25 cellular contexts compared by ENCODE assay signal in the genomic region with DNA sequence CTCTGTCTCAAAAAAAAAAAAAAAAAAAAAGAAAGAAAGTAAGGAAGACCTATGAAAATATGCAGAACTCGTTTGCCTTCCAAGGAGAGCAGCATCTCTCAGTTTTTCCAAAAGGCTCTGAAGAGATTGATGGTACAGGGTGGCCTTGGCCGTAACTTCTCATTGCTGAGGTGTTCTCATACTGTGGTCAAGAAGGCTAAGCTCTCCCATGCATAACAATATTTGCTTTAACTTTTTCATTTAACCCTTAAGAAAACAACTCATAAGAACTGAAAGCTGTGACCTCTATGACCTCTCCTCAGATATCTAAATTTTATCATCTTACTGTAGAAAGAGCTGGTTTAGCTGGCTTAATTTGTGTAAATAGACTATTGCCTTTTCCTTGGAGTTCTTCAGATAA. TPM values are rescaled to one million over a fixed set of nuclear protein-coding genes. Genes with fewer than 3 reads are reported as not detected.
DNase-seq lines count a peak whose midpoint lies in the region; ATAC-seq, FAIRE-seq and TF ChIP-seq lines count a peak whose summit lies in the region.
"Had no signal": no experiment of that assay in that cellular context is flagged by ENCODE, and none has a peak within 500 bp of the region (broad histone marks: within the 10 kb centered on the region; RNA-seq: fewer than 3 reads in every experiment).

No MANE protein-coding gene starts in this region.

- in situ Hi-C loops in GM12878 (cut with MboI): no loop called here

- H2AFZ ChIP-seq in GM12878 (ENCODE audit: control insufficient read depth, low read depth, low read length): no peak overlapping the region

- CTCF ChIA-PET in GM12878 (lab: Yijun Ruan, JAX): no interaction called here

- peak overlapping the region; percentile 59 for H3K4me2 ChIP-seq in GM12878 (ENCODE audit: control insufficient read depth, insufficient read depth)
- H3K4me2 ChIP-seq: BLaER1, SK-N-SH had no signal

- no peaks in the 10 kb centered on the region for H3K36me3 ChIP-seq in GM12878 (ENCODE audit: control insufficient read depth in 2 of 2, insufficient read depth in 2 of 2, low read length in 1 of 2)
- H3K36me3 ChIP-seq: BLaER1 had no signal

- H3K9me3 ChIP-seq in GM12878 (replicated peaks; ENCODE audit: control insufficient read depth, insufficient read depth, low read length): no peaks in the 10 kb centered on the region
- H3K9me3 ChIP-seq: BLaER1, SK-N-SH had no signal

- no peak overlapping the region for H3K9ac ChIP-seq in GM12878 (ENCODE audit: control insufficient read depth, insufficient read depth, low read length)
- H3K9ac ChIP-seq: BLaER1, SK-N-SH had no signal

- no TSS peak for BruUV-seq in GM12878 (replicated peaks; lab: Mats Ljungman, UMichigan)

- 0% methylated on average over 2 of the region's 2 CpGs for WGBS in GM12878 (ENCODE audit: insufficient coverage, insufficient replicate concordance, low lambda C conversion rate, missing lambda C conversion rate)

- DNase-seq in GM12865 (ENCODE audit: low read depth) (peak; percentile 62), GM12878 (ENCODE audit: low read depth, low spot score) (no peak), OCI-M1 (lab: John Stamatoyannopoulos, UW) (no peak), NK-92 (lab: John Stamatoyannopoulos, UW; ENCODE audit: unreplicated experiment) (no peak)
- no peak for DNase-seq in stimulated activated CD4-positive, alpha-beta T cell treated with anti-CD3 and anti-CD28 coated beads, Interleukin-15, amount 100 ng/mL, for 24 hours
- DNase-seq: ACHN; CD4-positive, alpha-beta T cell; COR-L47; DMS79 treated with DMSO at 0.1 percent for 48 hours; KG1; NCI-H1105 treated with DMSO at 0.1 percent for 48 hours; NCI-H1694; NCI-H2081 treated with DMSO at 0.1 percent for 48 hours; NCI-H446 treated with DMSO at 0.1 percent for 48 hours; NCI-H526 treated with DMSO at 0.1 percent for 48 hours; SHP77 treated with DMSO at 0.1 percent for 48 hours; SK-N-SH; T-helper 2 cell had no signal

- no peaks in the 10 kb centered on the region for H3K27me3 ChIP-seq in GM12878 (replicated peaks in 1 of 2; ENCODE audit: control insufficient read depth in 2 of 2, insufficient read depth in 2 of 2, low read length in 1 of 2)
- H3K27me3 ChIP-seq: BLaER1 had no signal

- peaks cover 9% of the 10 kb centered on the region for H3K4me1 ChIP-seq in GM12878 (ENCODE audit: control insufficient read depth, insufficient read depth, low read length)
- H3K4me1 ChIP-seq: BLaER1 had no signal

- H3K79me2 ChIP-seq in GM12878 (ENCODE audit: control insufficient read depth, insufficient read depth, low read length): no peaks in the 10 kb centered on the region

- peak; percentile 62 for FAIRE-seq in GM12878 (lab: Jason Lieb, UNC)
- FAIRE-seq: GM12891 had no signal

- TF ChIP-seq CTCF in GM12865 (IDR thresholded peaks at IDR 0.05; ENCODE audit: insufficient read depth, low read depth, low read length, missing control alignments) (no peak), GM12878 (IDR thresholded peaks at IDR 0.05 in 2 of 3, conservative IDR thresholded peaks at IDR 0.05 in 1 of 3; ENCODE audit: control insufficient read depth in 2 of 3, extremely low read depth in 1 of 3, insufficient read depth in 1 of 3, low read depth in 3 of 3, low read length in 3 of 3) (no peak)

- ATAC-seq in GM18870 (IDR thresholded peaks at IDR 0.05; ENCODE audit: unreplicated experiment) (peak; percentile 70), HG02938 (IDR thresholded peaks at IDR 0.05; ENCODE audit: unreplicated experiment) (peak; percentile 51), GM12878 (no peak), HG03159 (IDR thresholded peaks at IDR 0.05; ENCODE audit: unreplicated experiment) (no peak)

- POLR2A ChIA-PET in GM12878 (lab: Charles Lee): no interaction called here

- intact Hi-C loops in GM12878 (cut with micrococcal nuclease; ENCODE audit: unreplicated experiment): no loop called here

- H3K27ac ChIP-seq in GM12878 (ENCODE audit: control insufficient read depth, insufficient read depth): no peak overlapping the region
- H3K27ac ChIP-seq: 22Rv1, BLaER1, RWPE1 had no signal

- TF ChIP-seq RAD21 in GM12878 (IDR thresholded peaks at IDR 0.05; ENCODE audit: insufficient read depth, low read depth, low read length): no peak

- TF ChIP-seq POLR2A in GM12878 (IDR thresholded peaks at IDR 0.05; ENCODE audit: low read depth, low read length): no peak

- SMC1A ChIA-PET in GM12878 (lab: Charles Lee; ENCODE audit: uncharacterized antibody, unreplicated experiment): no interaction called here

- RAD21 ChIA-PET in GM12878 (lab: Charles Lee; ENCODE audit: unreplicated experiment): interaction anchor here (0.7 kb wide), 1 partner anchor 572 kb away, joined by 4 read pairs; no protein-coding TSS in a partner anchor

- H3K4me3 ChIP-seq in GM12865 (ENCODE audit: low read depth, low read length): no peak overlapping the region
- no peak overlapping the region for H3K4me3 ChIP-seq in GM12878
- H3K4me3 ChIP-seq: BLaER1 had no signal

- no peak for TF ChIP-seq EP300 in GM12878 (IDR thresholded peaks at IDR 0.05; ENCODE audit: borderline replicate concordance in 1 of 2, control insufficient read depth in 1 of 2, low read depth in 2 of 2, low read length in 2 of 2)

- no peaks in the 10 kb centered on the region for H4K20me1 ChIP-seq in GM12878 (ENCODE audit: control insufficient read depth, insufficient read depth)
- H4K20me1 ChIP-seq: BLaER1 had no signal

TF ChIP-seq in GM12878, 131 proteins besides CTCF, POLR2A, EP300 and RAD21 (continues in another document):
- TF ChIP-seq RFX5 (IDR thresholded peaks at IDR 0.05; ENCODE audit: low read depth, low read length) (no peak), NFYA (IDR thresholded peaks at IDR 0.05; ENCODE audit: borderline replicate concordance, low read depth, low read length) (no peak), PML (IDR thresholded peaks at IDR 0.05; ENCODE audit: low read length) (no peak), GATAD2B (conservative IDR thresholded peaks at IDR 0.05; ENCODE audit: low read depth) (no peak), TARDBP (IDR thresholded peaks at IDR 0.05; ENCODE audit: borderline replicate concordance) (no peak), RBBP5 (conservative IDR thresholded peaks at IDR 0.05) (no peak), SPI1 (IDR thresholded peaks at IDR 0.05; ENCODE audit: borderline replicate concordance, insufficient read depth, low read depth, low read length) (no peak), NFIC (IDR thresholded peaks at IDR 0.05; ENCODE audit: low read depth, low read length) (no peak)
- TF ChIP-seq, protein P1, sequence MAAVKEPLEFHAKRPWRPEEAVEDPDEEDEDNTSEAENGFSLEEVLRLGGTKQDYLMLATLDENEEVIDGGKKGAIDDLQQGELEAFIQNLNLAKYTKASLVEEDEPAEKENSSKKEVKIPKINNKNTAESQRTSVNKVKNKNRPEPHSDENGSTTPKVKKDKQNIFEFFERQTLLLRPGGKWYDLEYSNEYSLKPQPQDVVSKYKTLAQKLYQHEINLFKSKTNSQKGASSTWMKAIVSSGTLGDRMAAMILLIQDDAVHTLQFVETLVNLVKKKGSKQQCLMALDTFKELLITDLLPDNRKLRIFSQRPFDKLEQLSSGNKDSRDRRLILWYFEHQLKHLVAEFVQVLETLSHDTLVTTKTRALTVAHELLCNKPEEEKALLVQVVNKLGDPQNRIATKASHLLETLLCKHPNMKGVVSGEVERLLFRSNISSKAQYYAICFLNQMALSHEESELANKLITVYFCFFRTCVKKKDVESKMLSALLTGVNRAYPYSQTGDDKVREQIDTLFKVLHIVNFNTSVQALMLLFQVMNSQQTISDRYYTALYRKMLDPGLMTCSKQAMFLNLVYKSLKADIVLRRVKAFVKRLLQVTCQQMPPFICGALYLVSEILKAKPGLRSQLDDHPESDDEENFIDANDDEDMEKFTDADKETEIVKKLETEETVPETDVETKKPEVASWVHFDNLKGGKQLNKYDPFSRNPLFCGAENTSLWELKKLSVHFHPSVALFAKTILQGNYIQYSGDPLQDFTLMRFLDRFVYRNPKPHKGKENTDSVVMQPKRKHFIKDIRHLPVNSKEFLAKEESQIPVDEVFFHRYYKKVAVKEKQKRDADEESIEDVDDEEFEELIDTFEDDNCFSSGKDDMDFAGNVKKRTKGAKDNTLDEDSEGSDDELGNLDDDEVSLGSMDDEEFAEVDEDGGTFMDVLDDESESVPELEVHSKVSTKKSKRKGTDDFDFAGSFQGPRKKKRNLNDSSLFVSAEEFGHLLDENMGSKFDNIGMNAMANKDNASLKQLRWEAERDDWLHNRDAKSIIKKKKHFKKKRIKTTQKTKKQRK (IDR thresholded peaks at IDR 0.05; ENCODE audit: low read depth, low read length): no peak
- TF ChIP-seq, protein P2, sequence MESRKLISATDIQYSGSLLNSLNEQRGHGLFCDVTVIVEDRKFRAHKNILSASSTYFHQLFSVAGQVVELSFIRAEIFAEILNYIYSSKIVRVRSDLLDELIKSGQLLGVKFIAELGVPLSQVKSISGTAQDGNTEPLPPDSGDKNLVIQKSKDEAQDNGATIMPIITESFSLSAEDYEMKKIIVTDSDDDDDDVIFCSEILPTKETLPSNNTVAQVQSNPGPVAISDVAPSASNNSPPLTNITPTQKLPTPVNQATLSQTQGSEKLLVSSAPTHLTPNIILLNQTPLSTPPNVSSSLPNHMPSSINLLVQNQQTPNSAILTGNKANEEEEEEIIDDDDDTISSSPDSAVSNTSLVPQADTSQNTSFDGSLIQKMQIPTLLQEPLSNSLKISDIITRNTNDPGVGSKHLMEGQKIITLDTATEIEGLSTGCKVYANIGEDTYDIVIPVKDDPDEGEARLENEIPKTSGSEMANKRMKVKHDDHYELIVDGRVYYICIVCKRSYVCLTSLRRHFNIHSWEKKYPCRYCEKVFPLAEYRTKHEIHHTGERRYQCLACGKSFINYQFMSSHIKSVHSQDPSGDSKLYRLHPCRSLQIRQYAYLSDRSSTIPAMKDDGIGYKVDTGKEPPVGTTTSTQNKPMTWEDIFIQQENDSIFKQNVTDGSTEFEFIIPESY (IDR thresholded peaks at IDR 0.05): no peak

RNA-seq across cellular contexts. Expression of a gene that starts 37.1 kb away (rescaled TPM):
- not detected in 2 replicates for total RNA-seq in GM12878 (2013; cell fraction: nucleolus; rRNA removed)
- total RNA-seq in GM12878 (2014; rRNA removed) (not detected in 2 replicates), GM12878 (2014; rRNA removed; fragmentation: Illumina TruSeq; extraction: Trizol) (not detected in 2 replicates), GM12878 (2021) (0.05 TPM in 2 replicates)
- not detected for polyA plus RNA-seq in GM12878 (2011; ENCODE audit: low read depth)
- polyA plus RNA-seq in GM12878 (2011; rRNA removed) (not detected in 2 replicates), GM12878 (2014; fragmentation: Illumina TruSeq; extraction: Trizol) (not detected in 2 replicates), GM12878 (2014; fragmentation: Nextera tagmentation; extraction: Ambion mirVana) (not detected), GM12878 (2014; rRNA removed) (not detected in 2 replicates), GM12878 (2016; fragmentation: Nextera tagmentation; extraction: Ambion mirVana) (under 1 TPM in 1 of 2 experiments, not detected in 1; 0.04 TPM)
- not detected in 2 replicates for polyA plus RNA-seq in GM12878 (2011; cell fraction: cytosol; rRNA removed)
- not detected in 2 replicates for polyA plus RNA-seq in GM12878 (2011; cell fraction: nucleus; rRNA removed)
- polyA plus RNA-seq in GM12878 (2012): 0.03 TPM in 1 of 2 replicates, not detected in the other
- polyA minus RNA-seq in GM12878 (2011; rRNA and poly(A)+ RNA removed): not detected in 2 replicates
- polyA minus RNA-seq in GM12878 (2011; cell fraction: cytosol; rRNA and poly(A)+ RNA removed): not detected in 2 replicates
- polyA minus RNA-seq in GM12878 (2011; cell fraction: nucleus; rRNA and poly(A)+ RNA removed): not detected in 2 replicates
- polyA plus RNA-seq: SK-N-SH had no signal

Comparison
In these comparisons a context has a peak if more than half of its experiments do, and no peak if none do; other contexts are left out.
1. ATAC-seq: peak in GM18870 (single experiment) and HG02938 (single experiment); none in GM12878 (single experiment) and HG03159 (single experiment).